In the genomic region with DNA sequence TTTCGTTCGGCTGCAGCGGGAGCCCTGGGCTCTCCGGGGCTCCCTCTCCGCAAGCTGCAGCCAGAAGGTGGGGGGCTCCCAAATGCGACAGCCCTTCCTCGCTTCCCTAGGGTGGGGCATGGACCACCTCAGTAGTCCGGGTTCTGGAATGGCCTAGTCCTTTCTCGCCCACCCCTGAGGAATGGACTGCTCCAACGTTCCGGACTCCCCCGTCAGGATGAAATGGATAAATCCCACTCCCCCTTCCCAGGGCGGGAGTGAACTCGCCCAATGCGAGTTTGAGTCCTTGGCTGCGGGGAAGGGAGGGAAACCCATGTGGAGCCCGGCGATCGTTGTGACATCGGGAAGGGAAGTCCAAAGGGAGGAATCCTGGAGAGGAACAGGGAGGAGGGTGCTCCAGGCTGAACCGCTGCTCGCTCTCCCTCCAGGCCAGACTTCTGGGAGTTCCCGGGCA, we compare ENCODE assay signal across 8 cellular contexts. TPM values are rescaled to one million over a fixed set of nuclear protein-coding genes. Genes with fewer than 3 reads are reported as not detected.
A peak's percentile ranks its signal among the peaks of the same experiment; 100 is the strongest.
DNase-seq lines count a peak whose midpoint lies in the region; ATAC-seq and TF ChIP-seq lines count a peak whose summit lies in the region.

No MANE protein-coding gene starts in this region.

- H3K4me1 ChIP-seq in OCI-LY1 (ENCODE audit: insufficient read depth, low read length, severe bottlenecking), result peaks cover 36% of the 10 kb centered on the region
- H3K4me1 ChIP-seq in breast epithelium, result peaks cover 7 to 16% of the 10 kb centered on the region in 2 donors
- peaks cover 4% of the 10 kb centered on the region for H3K4me1 ChIP-seq in iPS-20b (ENCODE audit: insufficient read depth, low read length)

- TF ChIP-seq CTCF in OCI-LY1 (IDR thresholded peaks at IDR 0.05; ENCODE audit: low read length) (no peak), breast epithelium (IDR thresholded peaks at IDR 0.05) (peak in 1 of 3 donors; percentile 15), retinal pigment epithelial cell (conservative IDR thresholded peaks at IDR 0.05; ENCODE audit: low read depth, low read length) (no peak)

- no peaks in the 10 kb centered on the region for H3K9me2 ChIP-seq in OCI-LY1 (ENCODE audit: low read depth, low read length)

- intact Hi-C loops in breast epithelium (cut with DNase I; ENCODE audit: low total_unique reads), result no loop called here

- H3K4me3 ChIP-seq in OCI-LY1 (ENCODE audit: low read depth, low read length, poor library complexity, severe bottlenecking) (peak overlapping the region; percentile 89), breast epithelium (peak overlapping the region; percentile 68 to 81 (median 69)), iPS-20b (ENCODE audit: low read length) (peak overlapping the region; percentile 95), retinal pigment epithelial cell (ENCODE audit: low read length) (peak overlapping the region; percentile 74)

- no peaks in the 10 kb centered on the region for H3K79me2 ChIP-seq in OCI-LY1 (ENCODE audit: insufficient read depth, low read length)

- H4K20me1 ChIP-seq in OCI-LY1 (ENCODE audit: insufficient read depth, low read length), result no peaks in the 10 kb centered on the region

- H3F3A ChIP-seq in OCI-LY1 (ENCODE audit: insufficient read depth, low read length), result no peaks in the 10 kb centered on the region

- H3K27me3 ChIP-seq in OCI-LY1 (ENCODE audit: insufficient read depth, low read length), result no peaks in the 10 kb centered on the region; the same call in 1 of the 2 replicates
- no peaks in the 10 kb centered on the region for H3K27me3 ChIP-seq in breast epithelium
- H3K27me3 ChIP-seq in iPS-20b (ENCODE audit: insufficient read depth, low read length), result peaks cover 28% of the 10 kb centered on the region

- peak overlapping the region; percentile 100 for H3K4me2 ChIP-seq in OCI-LY1 (ENCODE audit: low read length)

- H3K36me3 ChIP-seq in OCI-LY1 (ENCODE audit: insufficient read depth, low read length), result no peaks in the 10 kb centered on the region
- no peaks in the 10 kb centered on the region for H3K36me3 ChIP-seq in breast epithelium
- no peaks in the 10 kb centered on the region for H3K36me3 ChIP-seq in iPS-20b (ENCODE audit: insufficient read depth, low read depth, low read length)

- peak; percentile 75 for DNase-seq in COLO668 (lab: John Stamatoyannopoulos, UW; ENCODE audit: unreplicated experiment)
- DNase-seq in HT1080 (ENCODE audit: low read depth), result peak; percentile 56
- DNase-seq in breast epithelium (ENCODE audit: low spot score in 2 of 2), result peak; percentile 50 to 68
- peak; percentile 58 for DNase-seq in retinal pigment epithelial cell (ENCODE audit: low read depth)

- no peak for ATAC-seq in HG02571 (IDR thresholded peaks at IDR 0.05; ENCODE audit: unreplicated experiment)
- no peak for ATAC-seq in HG03025 (IDR thresholded peaks at IDR 0.05; ENCODE audit: low FRiP score, unreplicated experiment)

- H3K9ac ChIP-seq in OCI-LY1 (ENCODE audit: low read length), result peak overlapping the region; percentile 90
- H3K9ac ChIP-seq in iPS-20b (ENCODE audit: low read depth, low read length), result peak overlapping the region; percentile 90

- H3K27ac ChIP-seq in OCI-LY1 (ENCODE audit: low read depth, low read length, poor library complexity, severe bottlenecking) (no peak overlapping the region), breast epithelium (peak overlapping the region; percentile 60 to 91), iPS-20b (ENCODE audit: low read length) (peak overlapping the region; percentile 43)

- no peak for TF ChIP-seq POLR2A in breast epithelium (IDR thresholded peaks at IDR 0.05)

- H3K9me3 ChIP-seq in OCI-LY1 (ENCODE audit: low read length) (no peaks in the 10 kb centered on the region), breast epithelium (no peaks in the 10 kb centered on the region), iPS-20b (ENCODE audit: insufficient read depth, low read depth, low read length) (no peaks in the 10 kb centered on the region)

- no peak overlapping the region for H2AFZ ChIP-seq in OCI-LY1 (ENCODE audit: low read length)

RNA-seq across cellular contexts. Expression of a gene that starts 5.5 kb away (rescaled TPM):
- not detected in 2 replicates for total RNA-seq in HT1080 (2014; rRNA removed; shearing (Covaris generic))
- not detected in 2 replicates for polyA plus RNA-seq in HT1080 (2015; cell fraction: cytosol; rRNA removed)
- polyA plus RNA-seq in HT1080 (2015; cell fraction: nucleus; rRNA removed), result not detected in 2 replicates
- total RNA-seq in breast epithelium, result 1 to 10 TPM in 2 of 3 donors, under 1 TPM in 1; 0.88 to 2.7 (median 1.3) TPM

RNA-seq across cellular contexts. Expression of a gene that starts 7.9 kb away (rescaled TPM):
- 7.5 and 8.6 TPM in 2 replicates for total RNA-seq in HT1080 (2014; rRNA removed; shearing (Covaris generic))
- 10.4 and 13.7 TPM in 2 replicates for polyA plus RNA-seq in HT1080 (2015; cell fraction: cytosol; rRNA removed)
- polyA plus RNA-seq in HT1080 (2015; cell fraction: nucleus; rRNA removed), result 75.4 and 84.5 TPM in 2 replicates
- total RNA-seq in breast epithelium, result 10 to 100 TPM; 13.1 to 34.0 (median 24.3) TPM

RNA-seq across cellular contexts. Expression of a gene that starts 30.3 kb away (rescaled TPM):
- 5.0 and 9.3 TPM in 2 replicates for total RNA-seq in HT1080 (2014; rRNA removed; shearing (Covaris generic))
- 3.7 and 6.9 TPM in 2 replicates for polyA plus RNA-seq in HT1080 (2015; cell fraction: cytosol; rRNA removed)
- 7.1 and 9.7 TPM in 2 replicates for polyA plus RNA-seq in HT1080 (2015; cell fraction: nucleus; rRNA removed)
- 1 to 10 TPM; 3.4 to 6.2 (median 3.4) TPM for total RNA-seq in breast epithelium

RNA-seq across cellular contexts. Expression of a gene that starts 30.7 kb away (rescaled TPM):
- total RNA-seq in HT1080 (2014; rRNA removed; shearing (Covaris generic)), result 1.6 and 2.1 TPM in 2 replicates
- polyA plus RNA-seq in HT1080 (2015; cell fraction: cytosol; rRNA removed), result 2.4 and 3.2 TPM in 2 replicates
- 2.0 and 5.0 TPM in 2 replicates for polyA plus RNA-seq in HT1080 (2015; cell fraction: nucleus; rRNA removed)
- 1 to 10 TPM; 3.8 to 5.7 (median 4.6) TPM for total RNA-seq in breast epithelium

RNA-seq across cellular contexts. Expression of a gene that starts 35.5 kb away (rescaled TPM):
- 2.6 and 3.2 TPM in 2 replicates for total RNA-seq in HT1080 (2014; rRNA removed; shearing (Covaris generic))
- 3.9 and 5.2 TPM in 2 replicates for polyA plus RNA-seq in HT1080 (2015; cell fraction: cytosol; rRNA removed)
- 3.6 and 4.3 TPM in 2 replicates for polyA plus RNA-seq in HT1080 (2015; cell fraction: nucleus; rRNA removed)
- 10 to 100 TPM in 2 of 3 donors, 1 to 10 TPM in 1; 8.5 to 17.6 (median 11.8) TPM for total RNA-seq in breast epithelium
